ENCODE assay signal across 26 cellular contexts in genomic region chrX:69117876-69118526, GRCh38. TPM values are rescaled to one million over a fixed set of nuclear protein-coding genes. Genes with fewer than 3 reads are reported as not detected.
A peak's percentile ranks its signal among the peaks of the same experiment; 100 is the strongest.
DNase-seq lines count a peak whose midpoint lies in the region; ATAC-seq, FAIRE-seq and TF ChIP-seq lines count a peak whose summit lies in the region.
"Had no signal": no experiment of that assay in that cellular context is flagged by ENCODE, and none has a peak within 500 bp of the region (broad histone marks: within the 10 kb centered on the region; RNA-seq: fewer than 3 reads in every experiment).

No MANE protein-coding gene starts in this region.

- no peak for TF ChIP-seq POLR2A in HepG2 (IDR thresholded peaks at IDR 0.05; ENCODE audit: insufficient read depth in 1 of 2, low read depth in 2 of 2, low read length in 2 of 2)

- POLR2A ChIA-PET in HepG2 (lab: Yijun Ruan, JAX), result no interaction called here

- H3K4me3 Mint-ChIP-seq in brain (no peak overlapping the region), neural crest cell (no peak overlapping the region)
- H3K4me3 Mint-ChIP-seq: H9, HFFc6 had no signal

- H3K36me3 Mint-ChIP-seq in brain (no peaks in the 10 kb centered on the region), neural crest cell (ENCODE audit: low read depth) (no peaks in the 10 kb centered on the region)

- H3K4me1 Mint-ChIP-seq in brain, result peaks cover 62% of the 10 kb centered on the region
- H3K4me1 Mint-ChIP-seq in neural crest cell, result peaks cover 14% of the 10 kb centered on the region

- H3K27ac Mint-ChIP-seq in brain (peak overlapping the region in 3 of 5 experiments; percentile 83 to 88 (median 88)), neural crest cell (ENCODE audit: unreplicated experiment) (peak overlapping the region; percentile 57)
- H3K27ac Mint-ChIP-seq: H9, HFFc6 had no signal

- H3K36me3 ChIP-seq in liver (ENCODE audit: control insufficient read depth in 4 of 4, insufficient read depth in 3 of 4, low read depth in 1 of 4, low read length in 3 of 4), result no peaks in the 10 kb centered on the region
- H3K36me3 ChIP-seq in HepG2 (replicated peaks in 1 of 2; ENCODE audit: control insufficient read depth in 1 of 2, insufficient read depth in 2 of 2, low read length in 2 of 2), result no peaks in the 10 kb centered on the region
- H3K36me3 ChIP-seq in HAP-1 (replicated peaks), result no peaks in the 10 kb centered on the region

- FAIRE-seq in HepG2 (lab: Jason Lieb, UNC), result no peak
- FAIRE-seq: A549, GM12892, HTR-8/SVneo had no signal

- no peak for DNase-seq in HepG2 (ENCODE audit: low spot score)
- DNase-seq in neural crest cell (ENCODE audit: low read depth, low spot score), result no peak
- DNase-seq in HAP-1 (ENCODE audit: low spot score in 2 of 2), result no peak
- DNase-seq: DMS153, DND-41, GM23248, H9, HFFc6, KBM-7, NCI-H1105 treated with DMSO at 0.1 percent for 48 hours, NCI-H146, NCI-H1930, NCI-H2107, NCI-H446, NCI-H524 treated with DMSO at 0.1 percent for 48 hours, SHP77 treated with DMSO at 0.1 percent for 48 hours, SK-N-SH, SW 1271 had no signal

- no peak for TF ChIP-seq EP300 in HepG2 (IDR thresholded peaks at IDR 0.05; ENCODE audit: low read depth in 2 of 2, low read length in 2 of 2)
- TF ChIP-seq EP300 in HepG2 (CRISPR knock-in tag; IDR thresholded peaks at IDR 0.05; ENCODE audit: borderline replicate concordance), result no peak

- H3K4me3 ChIP-seq in liver (ENCODE audit: low read depth in 1 of 3, low read length in 3 of 3) (no peak overlapping the region), HepG2 (replicated peaks in 1 of 3; ENCODE audit: insufficient read depth in 1 of 3, low read depth in 2 of 3, low read length in 3 of 3) (no peak overlapping the region), HAP-1 (no peak overlapping the region)
- H3K4me3 ChIP-seq: A549, GM23248 had no signal

- H3K4me2 ChIP-seq in HepG2 (ENCODE audit: low read depth, low read length), result no peak overlapping the region
- H3K4me2 ChIP-seq: A549, SK-N-SH had no signal

- H3K9me3 Mint-ChIP-seq in brain (no peaks in the 10 kb centered on the region), neural crest cell (no peaks in the 10 kb centered on the region)
- H3K9me3 Mint-ChIP-seq: HFFc6 had no signal

- H3K79me2 ChIP-seq in HepG2 (ENCODE audit: insufficient read depth, low read length), result no peaks in the 10 kb centered on the region

- H2AFZ ChIP-seq in HepG2 (ENCODE audit: low read length), result no peak overlapping the region
- H2AFZ ChIP-seq: GM23248 had no signal

- intact Hi-C loops in HepG2 (cut with micrococcal nuclease; ENCODE audit: unreplicated experiment), result no loop called here

- no peak for TF ChIP-seq CTCF in liver (IDR thresholded peaks at IDR 0.05; ENCODE audit: low read depth, low read length, missing input control)
- TF ChIP-seq CTCF in HepG2 (CRISPR knock-in tag; IDR thresholded peaks at IDR 0.05), result no peak
- no peak for TF ChIP-seq CTCF in brain (conservative IDR thresholded peaks at IDR 0.05)
- TF ChIP-seq CTCF in neural crest cell (conservative IDR thresholded peaks at IDR 0.05), result no peak

- H3K9me3 ChIP-seq in liver (ENCODE audit: control insufficient read depth in 4 of 4, low read length in 3 of 4) (no peaks in the 10 kb centered on the region), HepG2 (ENCODE audit: low read length) (no peaks in the 10 kb centered on the region), HAP-1 (no peaks in the 10 kb centered on the region)
- H3K9me3 ChIP-seq: A549, SK-N-SH had no signal

- in situ Hi-C loops in HepG2 (cut with HindIII; ENCODE audit: extremely low pct_ligation_motif_present, low pct_unique_long_range_greater_than_20kb), result no loop called here
- in situ Hi-C loops in HAP-1 (cut with MboI; ENCODE audit: low sequenced_read_pairs), result no loop called here

- 83% methylated on average over 11 of the region's 11 CpGs for WGBS in liver
- 62% methylated on average over 6 of the region's 11 CpGs for WGBS in HepG2 (ENCODE audit: low lambda C conversion rate)

- CTCF ChIA-PET in HepG2 (lab: Yijun Ruan, JAX; ENCODE audit: low intra/inter-chr PET ratio, low total read pairs), result no interaction called here

- H3K4me1 ChIP-seq in liver (ENCODE audit: control insufficient read depth in 4 of 4, insufficient read depth in 4 of 4, low read length in 3 of 4) (no peaks in the 10 kb centered on the region), HepG2 (ENCODE audit: insufficient read depth, low read length) (no peaks in the 10 kb centered on the region), HAP-1 (peaks cover 3% of the 10 kb centered on the region; the same call in 1 of the 2 replicates)
- H3K4me1 ChIP-seq: A549 had no signal

- ATAC-seq in HepG2, result no peak
- no peak for ATAC-seq in HG03039 (IDR thresholded peaks at IDR 0.05; ENCODE audit: unreplicated experiment)
- ATAC-seq in GM19351 (IDR thresholded peaks at IDR 0.05; ENCODE audit: unreplicated experiment), result no peak
- ATAC-seq: A549 had no signal

- H3K27me3 ChIP-seq in liver (ENCODE audit: control insufficient read depth in 4 of 4, insufficient read depth in 4 of 4, low read length in 3 of 4) (no peaks in the 10 kb centered on the region), HepG2 (ENCODE audit: control insufficient read depth in 1 of 2, insufficient read depth in 2 of 2, low read length in 2 of 2) (no peaks in the 10 kb centered on the region), HAP-1 (ENCODE audit: low read depth) (no peaks in the 10 kb centered on the region)

- H3K27me3 Mint-ChIP-seq in brain (no peaks in the 10 kb centered on the region), neural crest cell (ENCODE audit: low read depth) (no peaks in the 10 kb centered on the region)

- H4K20me1 ChIP-seq in HepG2 (ENCODE audit: insufficient read depth, low read length), result no peaks in the 10 kb centered on the region

- H3K27ac ChIP-seq in liver (ENCODE audit: low read depth in 1 of 2, low read length in 2 of 2) (no peak overlapping the region), HepG2 (ENCODE audit: extremely low read length, insufficient read depth, low read length) (no peak overlapping the region)
- H3K27ac ChIP-seq: A549, GM23248, RWPE1 had no signal

- BruUV-seq in HepG2 (replicated peaks; lab: Mats Ljungman, UMichigan), result no TSS peak

- TF ChIP-seq RAD21 in liver (IDR thresholded peaks at IDR 0.05) (no peak), HepG2 (CRISPR knock-in tag; IDR thresholded peaks at IDR 0.05) (no peak)

- H3K9ac ChIP-seq in liver (ENCODE audit: low read depth in 1 of 2, low read length in 2 of 2) (no peak overlapping the region), HepG2 (ENCODE audit: insufficient read depth, low read depth, low read length) (no peak overlapping the region)
- H3K9ac ChIP-seq: GM23248, SK-N-SH had no signal

TF ChIP-seq in liver, 16 proteins besides CTCF, POLR2A, EP300 and RAD21:
- TF ChIP-seq YY1 (IDR thresholded peaks at IDR 0.05), result no peak
- TF ChIP-seq NR2F2 (IDR thresholded peaks at IDR 0.05), result peak; percentile 21
- no peak for TF ChIP-seq ATF3 (IDR thresholded peaks at IDR 0.05)
- TF ChIP-seq FOXA1 (IDR thresholded peaks at IDR 0.05), result no peak
- TF ChIP-seq SP1 (IDR thresholded peaks at IDR 0.05), result no peak
- TF ChIP-seq GABPA (IDR thresholded peaks at IDR 0.05 in 1 of 2, conservative IDR thresholded peaks at IDR 0.05 in 1 of 2), result no peak
- peak in 1 of 2 donors; percentile 6 for TF ChIP-seq RXRA (IDR thresholded peaks at IDR 0.05)

TF ChIP-seq in HepG2, 621 proteins besides CTCF, POLR2A, EP300 and RAD21:
- TF ChIP-seq ZBTB37 (CRISPR knock-in tag; IDR thresholded peaks at IDR 0.05) (no peak), ZNF232 (CRISPR knock-in tag; IDR thresholded peaks at IDR 0.05; ENCODE audit: borderline replicate concordance) (no peak), MATR3 (CRISPR knock-in tag; IDR thresholded peaks at IDR 0.05) (no peak)

RNA-seq across cellular contexts. Expression of gene PJA1, which starts 47.3 kb away (rescaled TPM):
- total RNA-seq in liver (1 to 10 TPM; 4.6 to 4.9 TPM), HepG2 (2016; rRNA removed; fragmentation: Illumina TruSeq; extraction: Trizol) (9.6 and 12.3 TPM in 2 replicates), neural crest cell (53.3 and 59.5 TPM in 2 replicates)
- polyA plus RNA-seq in liver (1 to 10 TPM; 5.2 to 6.0 TPM), HepG2 (2011; rRNA removed) (3.6 TPM in 2 replicates), brain (ENCODE audit: insufficient read depth, low read depth, low replicate concordance) (105 TPM)
- total RNA-seq in HepG2 (2016; cell fraction: cytosol; rRNA removed; fragmentation: Illumina TruSeq; extraction: Trizol; ENCODE audit: low read depth), result 1.0 and 1.2 TPM in 2 replicates
- total RNA-seq in HepG2 (2016; cell fraction: insoluble cytoplasmic fraction; rRNA removed; fragmentation: Illumina TruSeq; extraction: Trizol), result 10.5 and 12.4 TPM in 2 replicates
- total RNA-seq in HepG2 (2016; cell fraction: membrane; rRNA removed; fragmentation: Illumina TruSeq; extraction: Trizol), result 2.5 and 3.0 TPM in 2 replicates
- total RNA-seq in HepG2 (2016; cell fraction: nucleus; rRNA removed; fragmentation: Illumina TruSeq; extraction: Trizol), result 4.6 and 5.0 TPM in 2 replicates
- polyA plus RNA-seq in HepG2 (2011; cell fraction: cytosol; rRNA removed), result 4.5 and 4.9 TPM in 2 replicates
- 3.2 and 3.7 TPM in 2 replicates for polyA plus RNA-seq in HepG2 (2011; cell fraction: nucleus; rRNA removed)
- polyA plus RNA-seq in HepG2 (2012), result 8.8 and 10.8 TPM in 2 replicates
- polyA plus RNA-seq in HepG2 (2016; cell fraction: cytosol; fragmentation: Illumina TruSeq; extraction: Trizol; ENCODE audit: low read depth), result 0.54 and 0.96 TPM in 2 replicates
- polyA plus RNA-seq in HepG2 (2016; cell fraction: insoluble cytoplasmic fraction; fragmentation: Illumina TruSeq; extraction: Trizol; ENCODE audit: low read depth), result 11.3 and 12.0 TPM in 2 replicates
- 1.1 and 2.4 TPM in 2 replicates for polyA plus RNA-seq in HepG2 (2016; cell fraction: membrane; fragmentation: Illumina TruSeq; extraction: Trizol; ENCODE audit: low read depth)
- polyA plus RNA-seq in HepG2 (2016; cell fraction: nucleus; fragmentation: Illumina TruSeq; extraction: Trizol; ENCODE audit: insufficient read depth, low read depth), result 4.4 and 6.3 TPM in 2 replicates
- polyA minus RNA-seq in HepG2 (2011; rRNA and poly(A)+ RNA removed; ENCODE audit: low replicate concordance), result 5.4 and 8.2 TPM in 2 replicates
- 2.1 and 3.8 TPM in 2 replicates for polyA minus RNA-seq in HepG2 (2011; cell fraction: cytosol; rRNA and poly(A)+ RNA removed)
- 1.6 and 1.8 TPM in 2 replicates for polyA minus RNA-seq in HepG2 (2011; cell fraction: nucleus; rRNA and poly(A)+ RNA removed)
